In the genomic region with DNA sequence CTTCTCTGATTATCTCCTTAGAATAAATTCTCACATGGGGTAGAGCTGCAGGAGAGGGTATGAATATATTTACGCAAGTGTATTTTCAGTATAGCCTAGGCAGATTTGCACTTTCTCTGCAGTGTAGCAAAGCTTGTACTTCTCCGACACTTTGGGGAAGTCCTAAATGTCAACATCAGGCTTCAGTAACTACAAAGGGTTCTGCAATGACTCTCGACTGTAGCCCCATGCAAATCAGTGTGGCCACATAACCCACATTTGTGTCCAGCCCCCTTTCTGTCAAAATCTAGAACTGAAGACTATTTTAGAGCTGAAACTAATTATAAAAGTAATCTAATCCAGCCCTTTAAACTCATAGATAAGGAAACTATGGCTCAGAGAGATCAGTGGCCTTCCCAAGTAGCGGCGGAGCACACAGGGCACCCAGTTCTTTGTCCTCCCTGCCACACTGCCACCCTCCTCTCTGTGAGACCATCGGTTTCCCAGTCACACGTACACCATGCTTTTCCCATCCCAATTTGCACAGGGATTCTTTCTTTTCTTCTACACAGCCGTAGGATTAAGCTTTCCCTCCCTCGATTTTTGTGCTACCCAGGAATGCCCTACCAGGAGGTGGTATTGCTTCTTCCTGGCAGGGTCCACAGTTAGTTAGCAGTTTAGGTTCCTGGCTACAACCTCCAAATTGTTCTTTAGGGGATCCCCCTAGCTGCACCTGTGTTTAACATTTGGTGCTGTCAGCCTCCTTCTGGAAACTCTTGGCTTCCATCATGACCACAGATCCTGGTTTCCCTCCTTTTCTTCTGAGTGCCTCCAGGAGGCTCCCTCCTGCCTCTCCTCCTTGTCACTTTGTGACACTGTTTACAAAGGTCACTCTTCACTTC, we compare ENCODE assay signal across 12 cellular contexts. TPM values are rescaled to one million over a fixed set of nuclear protein-coding genes. Genes with fewer than 3 reads are reported as not detected.
DNase-seq lines count a peak whose midpoint lies in the region; ATAC-seq, FAIRE-seq and TF ChIP-seq lines count a peak whose summit lies in the region.
"Had no signal": no experiment of that assay in that cellular context is flagged by ENCODE, and none has a peak within 500 bp of the region (broad histone marks: within the 10 kb centered on the region; RNA-seq: fewer than 3 reads in every experiment).

No MANE protein-coding gene starts in this region.

- DNase-seq in GM18507 (ENCODE audit: extremely low spot score, insufficient read length, low read depth) (peak; percentile 60), endothelial cell (ENCODE audit: low spot score) (no peak), neuronal stem cell (ENCODE audit: low spot score) (no peak), type B pancreatic cell (ENCODE audit: extremely low spot score, unreplicated experiment) (no peak), HCEC 1CT (no peak)
- no peak for DNase-seq in effector CD8-positive, alpha-beta T cell (lab: John Stamatoyannopoulos, UW)
- DNase-seq: aorta; stimulated activated CD4-positive, alpha-beta T cell treated with anti-CD3 and anti-CD28 coated beads, Interleukin-2, amount 100 ng/mL, for 48 hours had no signal

- no peak overlapping the region for H3K27ac ChIP-seq in neuronal stem cell (replicated peaks; ENCODE audit: low read length)

- H3K36me3 Mint-ChIP-seq in endothelial cell (ENCODE audit: low read depth, unreplicated experiment) (no peaks in the 10 kb centered on the region), type B pancreatic cell (peaks cover 15% of the 10 kb centered on the region)

- no peak overlapping the region for H2BK12ac ChIP-seq in neuronal stem cell (ENCODE audit: low read length)

- H3K27me3 ChIP-seq in neuronal stem cell (ENCODE audit: control insufficient read depth in 3 of 3, insufficient read depth in 3 of 3, low read depth in 1 of 3, low read length in 3 of 3), result no peaks in the 10 kb centered on the region

- no peaks in the 10 kb centered on the region for H3K27me3 Mint-ChIP-seq in endothelial cell (ENCODE audit: unreplicated experiment)
- no peaks in the 10 kb centered on the region for H3K27me3 Mint-ChIP-seq in type B pancreatic cell

- H3K18ac ChIP-seq in neuronal stem cell (ENCODE audit: low read length), result no peak overlapping the region

- H3K4me3 Mint-ChIP-seq in endothelial cell (ENCODE audit: unreplicated experiment) (no peak overlapping the region), type B pancreatic cell (no peak overlapping the region)

- ATAC-seq in GM21390 (IDR thresholded peaks at IDR 0.05; ENCODE audit: unreplicated experiment), result peak; percentile 99
- peak; percentile 100 for ATAC-seq in HG03378 (IDR thresholded peaks at IDR 0.05; ENCODE audit: unreplicated experiment)

- no peak overlapping the region for H3K23ac ChIP-seq in neuronal stem cell (ENCODE audit: low read depth, low read length, poor library complexity)

- no peak for TF ChIP-seq CTCF in endothelial cell (IDR thresholded peaks at IDR 0.05; ENCODE audit: unreplicated experiment)
- TF ChIP-seq CTCF in type B pancreatic cell (conservative IDR thresholded peaks at IDR 0.05), result no peak

- H3K14ac ChIP-seq in neuronal stem cell (ENCODE audit: low read length), result no peak overlapping the region

- no peak overlapping the region for H4K91ac ChIP-seq in neuronal stem cell (ENCODE audit: low read depth, low read length, poor library complexity)

- H3K9me3 Mint-ChIP-seq in endothelial cell (ENCODE audit: unreplicated experiment), result no peaks in the 10 kb centered on the region
- H3K9me3 Mint-ChIP-seq in type B pancreatic cell, result no peaks in the 10 kb centered on the region

- no peak overlapping the region for H3K4ac ChIP-seq in neuronal stem cell (ENCODE audit: low read length)

- no peak overlapping the region for H2AFZ ChIP-seq in neuronal stem cell (ENCODE audit: low read length)

- H4K8ac ChIP-seq in neuronal stem cell (ENCODE audit: low read depth, low read length), result no peak overlapping the region

- H2BK15ac ChIP-seq in neuronal stem cell (ENCODE audit: low read length), result no peak overlapping the region

- H3K4me1 Mint-ChIP-seq in endothelial cell (ENCODE audit: unreplicated experiment), result no peaks in the 10 kb centered on the region
- H3K4me1 Mint-ChIP-seq in type B pancreatic cell (ENCODE audit: unreplicated experiment), result peaks cover 9% of the 10 kb centered on the region

- WGBS in neuronal stem cell (ENCODE audit: extremely low coverage in 2 of 2, insufficient read length in 2 of 2, insufficient replicate concordance in 1 of 2), 2 donors, result no CpG with 5 or more reads among the region's 9 CpGs

- H3K9me3 ChIP-seq in neuronal stem cell (replicated peaks in 1 of 2; ENCODE audit: control insufficient read depth in 2 of 2, insufficient read depth in 1 of 2, low read depth in 1 of 2, low read length in 2 of 2), result no peaks in the 10 kb centered on the region

- peaks cover 0 to 9% of the 10 kb centered on the region in 2 donors for H3K4me1 ChIP-seq in neuronal stem cell (ENCODE audit: control insufficient read depth in 2 of 2, insufficient read depth in 1 of 2, low read depth in 1 of 2, low read length in 2 of 2)

- H3K27ac Mint-ChIP-seq in endothelial cell (ENCODE audit: unreplicated experiment) (peak overlapping the region; percentile 5), type B pancreatic cell (no peak overlapping the region)

- H2BK5ac ChIP-seq in neuronal stem cell (ENCODE audit: low read length), result no peak overlapping the region

- no peak overlapping the region for H3K4me3 ChIP-seq in neuronal stem cell (ENCODE audit: low read length in 2 of 2)

- peaks cover 1 to 15% of the 10 kb centered on the region in 2 donors for H3K36me3 ChIP-seq in neuronal stem cell (replicated peaks in 1 of 2; ENCODE audit: control insufficient read depth in 2 of 2, insufficient read depth in 2 of 2, low read length in 2 of 2)

- H2BK120ac ChIP-seq in neuronal stem cell (ENCODE audit: low read depth, low read length), result no peak overlapping the region

- no peak overlapping the region for H2AK5ac ChIP-seq in neuronal stem cell (ENCODE audit: low read depth, low read length)

- no peak overlapping the region for H3K4me2 ChIP-seq in neuronal stem cell (ENCODE audit: insufficient read depth, low read length, poor library complexity, severe bottlenecking)

- no peaks in the 10 kb centered on the region for H3K79me1 ChIP-seq in neuronal stem cell (ENCODE audit: low read depth, low read length)

- FAIRE-seq in GM18507 (lab: Jason Lieb, UNC), result peak; percentile 93

- no peak overlapping the region for H3K9ac ChIP-seq in neuronal stem cell (ENCODE audit: low read depth, low read length, poor library complexity)

RNA-seq across cellular contexts. Expression of a gene that starts 22.9 kb away (rescaled TPM):
- total RNA-seq in endothelial cell (ENCODE audit: unreplicated experiment) (5.9 TPM), type B pancreatic cell (ENCODE audit: low replicate concordance) (6.6 and 41.6 TPM in 2 replicates)
- polyA plus RNA-seq in neuronal stem cell (2013, experiment 1 of 2), result 16.3 TPM
- 16.1 TPM for polyA plus RNA-seq in neuronal stem cell (2013, experiment 2 of 2)

RNA-seq across cellular contexts. Expression of a gene that starts 41.7 kb away (rescaled TPM):
- total RNA-seq in endothelial cell (ENCODE audit: unreplicated experiment) (not detected), type B pancreatic cell (ENCODE audit: low replicate concordance) (0.40 and 3.7 TPM in 2 replicates)
- 1.7 TPM for polyA plus RNA-seq in neuronal stem cell (2013, experiment 1 of 2)
- 1.9 TPM for polyA plus RNA-seq in neuronal stem cell (2013, experiment 2 of 2)
- total RNA-seq: kidney epithelial cell, RPMI7951 had no signal
